ENCODE assay signal across 2 cellular contexts in genomic region chr7:11228515-11228914, GRCh38.
TF ChIP-seq lines count a peak whose summit lies in the region.

No MANE protein-coding gene starts in this region.

TF ChIP-seq in liver, 16 proteins besides CTCF, POLR2A, EP300 and RAD21 (continued from another document):
- TF ChIP-seq REST (IDR thresholded peaks at IDR 0.05) (no peak), RXRA (IDR thresholded peaks at IDR 0.05) (peak; percentile 54 to 89), FOXA2 (IDR thresholded peaks at IDR 0.05) (peak; percentile 34)

TF ChIP-seq in HepG2, 621 proteins besides CTCF, POLR2A, EP300 and RAD21 (continued from another document):
- TF ChIP-seq ZNF687 (CRISPR knock-in tag; IDR thresholded peaks at IDR 0.05) (no peak), RELA (CRISPR knock-in tag; IDR thresholded peaks at IDR 0.05) (no peak), IKZF4 (CRISPR knock-in tag; IDR thresholded peaks at IDR 0.05; ENCODE audit: borderline replicate concordance, low read depth, not compliant biosample characterization) (no peak), HNRNPL (IDR thresholded peaks at IDR 0.05; ENCODE audit: low read depth, low read length) (no peak), CBX1 (IDR thresholded peaks at IDR 0.05; ENCODE audit: low read depth) (no peak), FOXK2 (IDR thresholded peaks at IDR 0.05) (no peak), NFYC (CRISPR knock-in tag; IDR thresholded peaks at IDR 0.05) (no peak), ERF (CRISPR knock-in tag; IDR thresholded peaks at IDR 0.05) (no peak), PRDM4 (CRISPR knock-in tag; IDR thresholded peaks at IDR 0.05; ENCODE audit: borderline replicate concordance) (no peak)
